Comparison of ENCODE assay signal across 10 cellular contexts in the genomic region with DNA sequence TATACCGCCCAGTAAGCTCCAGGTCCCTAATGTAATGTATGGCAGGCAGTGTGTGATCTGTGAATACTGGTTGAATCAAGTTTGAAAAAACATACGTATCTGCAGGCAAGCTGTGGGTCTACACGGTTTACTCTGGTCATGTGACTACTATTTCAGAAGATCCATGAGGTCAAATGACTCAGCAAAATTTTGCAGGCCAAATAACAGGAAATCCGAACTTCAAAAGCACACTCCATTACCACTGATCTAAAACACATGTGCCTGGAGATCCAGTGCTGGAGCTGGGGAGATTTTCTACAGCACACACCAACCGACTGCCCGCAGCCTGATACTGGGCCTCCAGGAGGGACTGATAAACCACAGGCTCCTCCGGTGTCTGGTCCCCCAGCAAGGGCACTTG.
DNase-seq lines count a peak whose midpoint lies in the region; ATAC-seq, FAIRE-seq and TF ChIP-seq lines count a peak whose summit lies in the region.
"Had no signal": no experiment of that assay in that cellular context is flagged by ENCODE, and none has a peak within 500 bp of the region (broad histone marks: within the 10 kb centered on the region; RNA-seq: fewer than 3 reads in every experiment).

No MANE protein-coding gene starts in this region.

- peak overlapping the region; percentile 46 to 70; a peak in 5 of 6 replicates for H3K27ac ChIP-seq in A549
- no peak overlapping the region for H3K27ac ChIP-seq in GM12878 (ENCODE audit: control insufficient read depth, insufficient read depth)
- H3K27ac ChIP-seq in HepG2 (ENCODE audit: extremely low read length, insufficient read depth, low read length) = peak overlapping the region; percentile 81

- H3K4me2 ChIP-seq in A549 (no peak overlapping the region), GM12878 (ENCODE audit: control insufficient read depth, insufficient read depth) (no peak overlapping the region), HepG2 (ENCODE audit: low read depth, low read length) (0 out of 2 replicates have a peak overlapping the region, but pooled peaks have one; percentile 1)

- H3K4me3 ChIP-seq in A549 = no peak overlapping the region
- no peak overlapping the region for H3K4me3 ChIP-seq in GM12878
- no peak overlapping the region for H3K4me3 ChIP-seq in HepG2 (replicated peaks in 1 of 3; ENCODE audit: insufficient read depth in 1 of 3, low read depth in 2 of 3, low read length in 3 of 3)

- H3K9me3 ChIP-seq in A549 (no peaks in the 10 kb centered on the region), GM12878 (replicated peaks; ENCODE audit: control insufficient read depth, insufficient read depth, low read length) (no peaks in the 10 kb centered on the region), HepG2 (ENCODE audit: low read length) (no peaks in the 10 kb centered on the region)

- RAD21 ChIA-PET in GM12878 (lab: Charles Lee; ENCODE audit: unreplicated experiment) = no interaction called here

- H3K9ac ChIP-seq in GM12878 (ENCODE audit: control insufficient read depth, insufficient read depth, low read length) = no peak overlapping the region
- peak overlapping the region; percentile 41; the same call in 1 of the 2 replicates for H3K9ac ChIP-seq in HepG2 (ENCODE audit: insufficient read depth, low read depth, low read length)

- peaks cover 19% of the 10 kb centered on the region for H3K4me1 ChIP-seq in A549
- no peaks in the 10 kb centered on the region for H3K4me1 ChIP-seq in GM12878 (ENCODE audit: control insufficient read depth, insufficient read depth, low read length)
- peaks cover 70% of the 10 kb centered on the region for H3K4me1 ChIP-seq in HepG2 (ENCODE audit: insufficient read depth, low read length)

- H3K36me3 Mint-ChIP-seq in activated naive CD4-positive, alpha-beta T cell treated with anti-CD3 and anti-CD28 coated beads for 36 hours (ENCODE audit: low read depth) = no peaks in the 10 kb centered on the region

- SMC1A ChIA-PET in GM12878 (lab: Charles Lee; ENCODE audit: uncharacterized antibody, unreplicated experiment) = no interaction called here

- no peak for TF ChIP-seq CTCF in A549 (IDR thresholded peaks at IDR 0.05)
- no peak for TF ChIP-seq CTCF in GM12878 (IDR thresholded peaks at IDR 0.05 in 2 of 3, conservative IDR thresholded peaks at IDR 0.05 in 1 of 3; ENCODE audit: control insufficient read depth in 2 of 3, extremely low read depth in 1 of 3, insufficient read depth in 1 of 3, low read depth in 3 of 3, low read length in 3 of 3)
- no peak for TF ChIP-seq CTCF in HepG2 (CRISPR knock-in tag; IDR thresholded peaks at IDR 0.05)

- H3K27me3 ChIP-seq in GM12878 (replicated peaks in 1 of 2; ENCODE audit: control insufficient read depth in 2 of 2, insufficient read depth in 2 of 2, low read length in 1 of 2) (no peaks in the 10 kb centered on the region), HepG2 (ENCODE audit: control insufficient read depth in 1 of 2, insufficient read depth in 2 of 2, low read length in 2 of 2) (no peaks in the 10 kb centered on the region)

- H3K27me3 Mint-ChIP-seq in activated naive CD4-positive, alpha-beta T cell treated with anti-CD3 and anti-CD28 coated beads for 36 hours (ENCODE audit: low read depth) = peaks cover 21% of the 10 kb centered on the region

- DNase-seq in A549 (ENCODE audit: low read depth in 1 of 2, low spot score in 1 of 2) (peak in 1 of 2 experiments; percentile 16), HS-5 (ENCODE audit: low read depth) (peak; percentile 74), GM12878 (ENCODE audit: low read depth, low spot score) (no peak), HepG2 (ENCODE audit: low spot score) (peak; percentile 81), NCI-H1417 (lab: John Stamatoyannopoulos, UW) (no peak)
- no peak for DNase-seq in stimulated activated CD4-positive, alpha-beta T cell treated with anti-CD3 and anti-CD28 coated beads, Interleukin-4, amount 100 ng/mL, for 1 hour
- no peak for DNase-seq in activated naive CD4-positive, alpha-beta T cell treated with anti-CD3 and anti-CD28 coated beads for 36 hours
- DNase-seq: activated T-cell treated with anti-CD3 and anti-CD28 coated beads, Interleukin-2, amount 50 U/mL, for 72 hours; NCI-H748 treated with DMSO at 0.1 percent for 48 hours had no signal

- H3K4me1 Mint-ChIP-seq in activated naive CD4-positive, alpha-beta T cell treated with anti-CD3 and anti-CD28 coated beads for 36 hours (ENCODE audit: low read depth) = peaks cover 2% of the 10 kb centered on the region

- in situ Hi-C loops in GM12878 (cut with MboI) = no loop called here
- in situ Hi-C loops in HepG2 (cut with HindIII; ENCODE audit: extremely low pct_ligation_motif_present, low pct_unique_long_range_greater_than_20kb) = no loop called here

- ATAC-seq in A549 (no peak), GM12878 (no peak), HepG2 (peak; percentile 65), HG02642 (IDR thresholded peaks at IDR 0.05; ENCODE audit: poor library complexity, unreplicated experiment) (no peak)
- ATAC-seq: activated T-cell treated with anti-CD3 and anti-CD28 coated beads, Interleukin-2, amount 50 U/mL, for 72 hours had no signal

- CTCF ChIA-PET in A549 (lab: Yijun Ruan, JAX) (interaction anchor here (0.9 kb wide), 1 partner anchor 26 kb away, joined by 3 read pairs; no protein-coding TSS in a partner anchor), GM12878 (lab: Yijun Ruan, JAX) (no interaction called here), HepG2 (lab: Yijun Ruan, JAX; ENCODE audit: low intra/inter-chr PET ratio, low total read pairs) (no interaction called here)
- CTCF ChIA-PET in activated naive CD4-positive, alpha-beta T cell treated with anti-CD3 and anti-CD28 coated beads for 36 hours (lab: Charles Lee) = no interaction called here

- BruUV-seq in GM12878 (replicated peaks; lab: Mats Ljungman, UMichigan) (no TSS peak), HepG2 (replicated peaks; lab: Mats Ljungman, UMichigan) (no TSS peak)

- H3K4me3 Mint-ChIP-seq in activated naive CD4-positive, alpha-beta T cell treated with anti-CD3 and anti-CD28 coated beads for 36 hours = no peak overlapping the region
- H3K4me3 Mint-ChIP-seq: activated T-cell treated with anti-CD3 and anti-CD28 coated beads, Interleukin-2, amount 50 U/mL, for 72 hours had no signal

- POLR2A ChIA-PET in A549 (lab: Yijun Ruan, JAX) (no interaction called here), GM12878 (lab: Charles Lee) (interaction anchor here (0.6 kb wide), 1 partner anchor 293 kb away, joined by 6 read pairs; no protein-coding TSS in a partner anchor), HepG2 (lab: Yijun Ruan, JAX) (interaction anchor here (1.2 kb wide), 1 partner anchor 48 kb away, joined by 4 read pairs; no protein-coding TSS in a partner anchor)

- TF ChIP-seq RAD21 in A549 (conservative IDR thresholded peaks at IDR 0.05 in 1 of 2, IDR thresholded peaks at IDR 0.05 in 1 of 2) (no peak), GM12878 (IDR thresholded peaks at IDR 0.05; ENCODE audit: insufficient read depth, low read depth, low read length) (no peak), HepG2 (CRISPR knock-in tag; IDR thresholded peaks at IDR 0.05) (no peak)

- no peak for FAIRE-seq in A549 (lab: Jason Lieb, UNC)
- no peak for FAIRE-seq in GM12878 (lab: Jason Lieb, UNC)
- FAIRE-seq in HepG2 (lab: Jason Lieb, UNC) = no peak

- WGBS in A549 (ENCODE audit: missing lambda C conversion rate) = 82% methylated on average over 7 of the region's 7 CpGs
- 54% methylated on average over 7 of the region's 7 CpGs for WGBS in GM12878 (ENCODE audit: insufficient coverage, insufficient replicate concordance, low lambda C conversion rate, missing lambda C conversion rate)
- 51% methylated on average over 7 of the region's 7 CpGs for WGBS in HepG2 (ENCODE audit: low lambda C conversion rate)

- H3K27ac Mint-ChIP-seq in activated naive CD4-positive, alpha-beta T cell treated with anti-CD3 and anti-CD28 coated beads for 36 hours = no peak overlapping the region
- H3K27ac Mint-ChIP-seq: activated T-cell treated with anti-CD3 and anti-CD28 coated beads, Interleukin-2, amount 50 U/mL, for 72 hours had no signal

- H4K20me1 ChIP-seq in GM12878 (ENCODE audit: control insufficient read depth, insufficient read depth) (no peaks in the 10 kb centered on the region), HepG2 (ENCODE audit: insufficient read depth, low read length) (no peaks in the 10 kb centered on the region)

- no peak for TF ChIP-seq EP300 in A549 (IDR thresholded peaks at IDR 0.05)
- no peak for TF ChIP-seq EP300 in GM12878 (IDR thresholded peaks at IDR 0.05; ENCODE audit: borderline replicate concordance in 1 of 2, control insufficient read depth in 1 of 2, low read depth in 2 of 2, low read length in 2 of 2)
- peak in 1 of 2 experiments; percentile 68; a peak in 1 of 4 replicates for TF ChIP-seq EP300 in HepG2 (IDR thresholded peaks at IDR 0.05; ENCODE audit: low read depth in 2 of 2, low read length in 2 of 2)
- peak; percentile 68; the same call in 1 of the 2 replicates for TF ChIP-seq EP300 in HepG2 (CRISPR knock-in tag; IDR thresholded peaks at IDR 0.05; ENCODE audit: borderline replicate concordance)

- intact Hi-C loops in GM12878 (cut with micrococcal nuclease; ENCODE audit: unreplicated experiment) = no loop called here
- intact Hi-C loops in HepG2 (cut with micrococcal nuclease; ENCODE audit: unreplicated experiment) = loop anchor here (5.0 kb wide), 1 partner anchor 47 kb away; no protein-coding TSS in a partner anchor
- intact Hi-C loops in activated naive CD4-positive, alpha-beta T cell treated with anti-CD3 and anti-CD28 coated beads for 36 hours (cut with micrococcal nuclease) = no loop called here

- H3K79me2 ChIP-seq in GM12878 (ENCODE audit: control insufficient read depth, insufficient read depth, low read length) = no peaks in the 10 kb centered on the region
- no peaks in the 10 kb centered on the region for H3K79me2 ChIP-seq in HepG2 (ENCODE audit: insufficient read depth, low read length)

- H3K36me3 ChIP-seq in GM12878 (ENCODE audit: control insufficient read depth in 2 of 2, insufficient read depth in 2 of 2, low read length in 1 of 2) (no peaks in the 10 kb centered on the region), HepG2 (replicated peaks in 1 of 2; ENCODE audit: control insufficient read depth in 1 of 2, insufficient read depth in 2 of 2, low read length in 2 of 2) (no peaks in the 10 kb centered on the region)

- no peaks in the 10 kb centered on the region for H3K9me3 Mint-ChIP-seq in activated naive CD4-positive, alpha-beta T cell treated with anti-CD3 and anti-CD28 coated beads for 36 hours

- no peak for TF ChIP-seq POLR2A in A549 (IDR thresholded peaks at IDR 0.05; ENCODE audit: low read length)
- no peak for TF ChIP-seq POLR2A in GM12878 (IDR thresholded peaks at IDR 0.05; ENCODE audit: low read depth, low read length)
- no peak for TF ChIP-seq POLR2A in HepG2 (IDR thresholded peaks at IDR 0.05; ENCODE audit: insufficient read depth in 1 of 2, low read depth in 2 of 2, low read length in 2 of 2)

- H2AFZ ChIP-seq in GM12878 (ENCODE audit: control insufficient read depth, low read depth, low read length) (peak overlapping the region; percentile 34; the same call in 1 of the 2 replicates), HepG2 (ENCODE audit: low read length) (no peak overlapping the region)

TF ChIP-seq in A549, 52 proteins besides CTCF, POLR2A, EP300 and RAD21 (continues in another document):
- peak; percentile 93 for TF ChIP-seq MAFK (IDR thresholded peaks at IDR 0.05; ENCODE audit: partially characterized antibody)

TF ChIP-seq in GM12878, 131 proteins besides CTCF, POLR2A, EP300 and RAD21 (continues in another document):
- peak; percentile 30; the same call in 1 of the 2 replicates for TF ChIP-seq RAD51 (IDR thresholded peaks at IDR 0.05)

Comparison
In these comparisons a context has a peak if more than half of its experiments do, and no peak if none do; other contexts are left out.
1. DNase-seq: peak in HS-5 (single experiment) and HepG2 (single experiment); none in GM12878 (single experiment), stimulated activated CD4-positive, alpha-beta T cell treated with anti-CD3 and anti-CD28 coated beads, Interleukin-4, amount 100 ng/mL, for 1 hour (single experiment), activated naive CD4-positive, alpha-beta T cell treated with anti-CD3 and anti-CD28 coated beads for 36 hours (single experiment) and NCI-H1417 (0 of 3).